In genomic region chr20:6074145-6074561, GRCh38 we compare ENCODE assay signal across 1 cellular context.
A peak's percentile ranks its signal among the peaks of the same experiment; 100 is the strongest.
TF ChIP-seq lines count a peak whose summit lies in the region.

No MANE protein-coding gene starts in this region.

TF ChIP-seq in HepG2, 621 proteins besides CTCF, POLR2A, EP300 and RAD21 (continued from another document and continues in another):
- TF ChIP-seq RELA (CRISPR knock-in tag; IDR thresholded peaks at IDR 0.05) (no peak), ZBTB33 (CRISPR knock-in tag; IDR thresholded peaks at IDR 0.05) (no peak), HOXA9 (CRISPR knock-in tag; IDR thresholded peaks at IDR 0.05; ENCODE audit: borderline replicate concordance) (no peak), BCLAF1 (IDR thresholded peaks at IDR 0.05) (no peak), ZNF720 (CRISPR knock-in tag; IDR thresholded peaks at IDR 0.05) (no peak), ZNF431 (CRISPR knock-in tag; IDR thresholded peaks at IDR 0.05; ENCODE audit: borderline replicate concordance, low read depth) (no peak), ZNF761 (CRISPR knock-in tag; conservative IDR thresholded peaks at IDR 0.05) (0 out of 2 replicates have a peak, but pooled peaks have one; percentile 35), THRA (CRISPR knock-in tag; IDR thresholded peaks at IDR 0.05; ENCODE audit: borderline replicate concordance) (peak; percentile 64; the same call in 1 of the 2 replicates), JUNB (CRISPR knock-in tag; IDR thresholded peaks at IDR 0.05; ENCODE audit: borderline replicate concordance) (no peak), ZBTB21 (CRISPR knock-in tag; IDR thresholded peaks at IDR 0.05) (no peak), POLR2AphosphoS5 (IDR thresholded peaks at IDR 0.05; ENCODE audit: low read depth, low read length) (no peak), ZNF546 (CRISPR knock-in tag; conservative IDR thresholded peaks at IDR 0.05) (no peak), SNRNP70 (IDR thresholded peaks at IDR 0.05; ENCODE audit: low read depth, low read length) (no peak), ZNF10 (CRISPR knock-in tag; IDR thresholded peaks at IDR 0.05; ENCODE audit: borderline replicate concordance, low read depth) (no peak), CERS6 (CRISPR knock-in tag; IDR thresholded peaks at IDR 0.05) (no peak), BCL3 (CRISPR knock-in tag; IDR thresholded peaks at IDR 0.05) (no peak), ZNF713 (CRISPR knock-in tag; IDR thresholded peaks at IDR 0.05) (no peak), ZNF670 (CRISPR knock-in tag; IDR thresholded peaks at IDR 0.05; ENCODE audit: borderline replicate concordance) (no peak), ZNF570 (CRISPR knock-in tag; IDR thresholded peaks at IDR 0.05; ENCODE audit: borderline replicate concordance) (no peak), ZBTB26 (CRISPR knock-in tag; IDR thresholded peaks at IDR 0.05; ENCODE audit: borderline replicate concordance) (0 out of 2 replicates have a peak, but pooled peaks have one; percentile 38), FOXK1 (CRISPR knock-in tag; IDR thresholded peaks at IDR 0.05; ENCODE audit: borderline replicate concordance, low read depth) (no peak), NR1H2 (CRISPR knock-in tag; IDR thresholded peaks at IDR 0.05; ENCODE audit: borderline replicate concordance, low read depth) (no peak), SETDB1 (CRISPR knock-in tag; IDR thresholded peaks at IDR 0.05; ENCODE audit: borderline replicate concordance) (no peak), ATAD3A (CRISPR knock-in tag; IDR thresholded peaks at IDR 0.05) (no peak), CBX1 (IDR thresholded peaks at IDR 0.05; ENCODE audit: low read depth) (no peak), TOPORS (CRISPR knock-in tag; IDR thresholded peaks at IDR 0.05) (no peak), HNRNPL (IDR thresholded peaks at IDR 0.05; ENCODE audit: low read depth, low read length) (no peak), ZBTB49 (CRISPR knock-in tag; IDR thresholded peaks at IDR 0.05; ENCODE audit: borderline replicate concordance) (no peak), SP2 (CRISPR knock-in tag; IDR thresholded peaks at IDR 0.05) (no peak), TRIM22 (IDR thresholded peaks at IDR 0.05) (no peak), TCF7 (IDR thresholded peaks at IDR 0.05; ENCODE audit: low read depth) (no peak), ZNF530 (CRISPR knock-in tag; IDR thresholded peaks at IDR 0.05; ENCODE audit: low read depth) (no peak), NFIC (IDR thresholded peaks at IDR 0.05; ENCODE audit: low read length) (no peak), MTA1 (CRISPR knock-in tag; IDR thresholded peaks at IDR 0.05; ENCODE audit: borderline replicate concordance) (0 out of 2 replicates have a peak, but pooled peaks have one; percentile 40), GTF2F1 (IDR thresholded peaks at IDR 0.05; ENCODE audit: low read length) (no peak), MTA3 (CRISPR knock-in tag; IDR thresholded peaks at IDR 0.05) (no peak), ZNF496 (CRISPR knock-in tag; IDR thresholded peaks at IDR 0.05; ENCODE audit: insufficient replicate concordance) (no peak), ZUFSP (CRISPR knock-in tag; IDR thresholded peaks at IDR 0.05; ENCODE audit: borderline replicate concordance) (no peak), ZNF598 (CRISPR knock-in tag; IDR thresholded peaks at IDR 0.05; ENCODE audit: borderline replicate concordance) (no peak), GLMP (CRISPR knock-in tag; IDR thresholded peaks at IDR 0.05; ENCODE audit: borderline replicate concordance) (no peak), ZNF317 (CRISPR knock-in tag; IDR thresholded peaks at IDR 0.05) (no peak), NCOA5 (CRISPR knock-in tag; IDR thresholded peaks at IDR 0.05) (no peak), MXD3 (CRISPR knock-in tag; IDR thresholded peaks at IDR 0.05) (no peak), ZNF234 (CRISPR knock-in tag; conservative IDR thresholded peaks at IDR 0.05) (no peak), PAF1 (CRISPR knock-in tag; IDR thresholded peaks at IDR 0.05) (no peak), TRAFD1 (CRISPR knock-in tag; IDR thresholded peaks at IDR 0.05; ENCODE audit: borderline replicate concordance) (no peak), ZFYVE20 (CRISPR knock-in tag; IDR thresholded peaks at IDR 0.05; ENCODE audit: borderline replicate concordance, low read depth) (no peak), NRL (CRISPR knock-in tag; IDR thresholded peaks at IDR 0.05; ENCODE audit: borderline replicate concordance) (no peak)
